ENCODE assay signal across 17 cellular contexts in genomic region chr1:198380275-198380674, GRCh38.
DNase-seq lines count a peak whose midpoint lies in the region; ATAC-seq, FAIRE-seq and TF ChIP-seq lines count a peak whose summit lies in the region.
"Had no signal": no experiment of that assay in that cellular context is flagged by ENCODE, and none has a peak within 500 bp of the region (broad histone marks: within the 10 kb centered on the region; RNA-seq: fewer than 3 reads in every experiment).

No MANE protein-coding gene starts in this region.

- no peak for TF ChIP-seq EP300 in K562 (IDR thresholded peaks at IDR 0.05; ENCODE audit: low read length)

- peak; percentile 37 for ATAC-seq in activated CD8-positive, alpha-beta T cell treated with anti-CD3 and anti-CD28 coated beads for 36 hours
- no peak for ATAC-seq in activated CD8-positive, alpha-beta T cell treated with anti-CD3 and anti-CD28 coated beads, Interleukin-2, amount 10 ng/mL, durations not matched to agents 7 days and 5 days
- ATAC-seq in DND-41 (ENCODE audit: insufficient read depth, low read depth): no peak
- ATAC-seq in K562: no peak
- no peak for ATAC-seq in HG02938 (IDR thresholded peaks at IDR 0.05; ENCODE audit: unreplicated experiment)
- ATAC-seq: HCT116 had no signal

- CTCF ChIA-PET in activated CD8-positive, alpha-beta T cell treated with anti-CD3 and anti-CD28 coated beads for 36 hours (lab: Charles Lee): no interaction called here
- CTCF ChIA-PET in activated CD8-positive, alpha-beta T cell treated with anti-CD3 and anti-CD28 coated beads, Interleukin-2, amount 10 ng/mL, durations not matched to agents 7 days and 5 days (lab: Charles Lee): no interaction called here
- CTCF ChIA-PET in K562 (lab: Yijun Ruan, JAX; ENCODE audit: low intra/inter-chr PET ratio): no interaction called here

- no peak for TF ChIP-seq RAD21 in K562 (CRISPR knock-in tag; conservative IDR thresholded peaks at IDR 0.05 in 1 of 2, IDR thresholded peaks at IDR 0.05 in 1 of 2)

- no peaks in the 10 kb centered on the region for H3K27me3 Mint-ChIP-seq in activated CD8-positive, alpha-beta T cell treated with anti-CD3 and anti-CD28 coated beads for 36 hours
- no peaks in the 10 kb centered on the region for H3K27me3 Mint-ChIP-seq in activated CD8-positive, alpha-beta T cell treated with anti-CD3 and anti-CD28 coated beads, Interleukin-2, amount 10 ng/mL, durations not matched to agents 7 days and 5 days (ENCODE audit: low read depth)
- H3K27me3 Mint-ChIP-seq: CD4-positive, alpha-beta memory T cell had no signal

- H3K9me3 Mint-ChIP-seq in activated CD8-positive, alpha-beta T cell treated with anti-CD3 and anti-CD28 coated beads for 36 hours: peaks cover 11% of the 10 kb centered on the region
- H3K9me3 Mint-ChIP-seq in activated CD8-positive, alpha-beta T cell treated with anti-CD3 and anti-CD28 coated beads, Interleukin-2, amount 10 ng/mL, durations not matched to agents 7 days and 5 days (ENCODE audit: insufficient read depth): peaks cover 6% of the 10 kb centered on the region

- H3K4me3 ChIP-seq in DND-41 (ENCODE audit: low read depth in 1 of 2, low read length in 2 of 2) (no peak overlapping the region), MM.1S (ENCODE audit: low read length) (no peak overlapping the region), K562 (no peak overlapping the region)

- H3K4me2 ChIP-seq in DND-41 (ENCODE audit: insufficient read depth, low read length): peak overlapping the region; percentile 20; the same call in 1 of the 2 replicates
- H3K4me2 ChIP-seq in MM.1S (ENCODE audit: low read depth, low read length): peak overlapping the region; percentile 10; the same call in 1 of the 2 replicates
- H3K4me2 ChIP-seq in K562 (ENCODE audit: insufficient read depth, low read length): no peak overlapping the region

- TF ChIP-seq POLR2A in K562 (conservative IDR thresholded peaks at IDR 0.05): no peak

- TF ChIP-seq CTCF in activated CD8-positive, alpha-beta T cell treated with anti-CD3 and anti-CD28 coated beads for 36 hours (IDR thresholded peaks at IDR 0.05): no peak
- TF ChIP-seq CTCF in DND-41 (IDR thresholded peaks at IDR 0.05; ENCODE audit: borderline replicate concordance, extremely low read depth, low read length, poor library complexity, severe bottlenecking) (no peak), MM.1S (IDR thresholded peaks at IDR 0.05; ENCODE audit: low read length) (no peak), K562 (IDR thresholded peaks at IDR 0.05 in 2 of 3, conservative IDR thresholded peaks at IDR 0.05 in 1 of 3; ENCODE audit: insufficient read depth in 2 of 3, low read depth in 1 of 3, low read length in 3 of 3) (no peak)

- no peaks in the 10 kb centered on the region for H3K9me2 ChIP-seq in MM.1S (replicated peaks; ENCODE audit: insufficient read depth, low read length)

- in situ Hi-C loops in K562 (cut with MboI): no loop called here

- H3F3A ChIP-seq in MM.1S (ENCODE audit: insufficient read depth, low read length): no peaks in the 10 kb centered on the region

- no TSS peak for BruUV-seq in K562 (replicated peaks; lab: Mats Ljungman, UMichigan)

- no peaks in the 10 kb centered on the region for H3K79me2 ChIP-seq in DND-41 (ENCODE audit: insufficient read depth, low read length)
- no peaks in the 10 kb centered on the region for H3K79me2 ChIP-seq in MM.1S (ENCODE audit: low read length)
- no peaks in the 10 kb centered on the region for H3K79me2 ChIP-seq in K562 (ENCODE audit: control insufficient read depth, insufficient read depth, low read length)

- H3K9ac ChIP-seq in DND-41 (ENCODE audit: low read depth, low read length) (no peak overlapping the region), MM.1S (ENCODE audit: low read length) (no peak overlapping the region), K562 (ENCODE audit: insufficient read depth in 1 of 2, low read depth in 2 of 2, low read length in 2 of 2) (no peak overlapping the region)

- no peaks in the 10 kb centered on the region for H3K36me3 ChIP-seq in DND-41 (ENCODE audit: insufficient read depth, low read length)
- H3K36me3 ChIP-seq in MM.1S (replicated peaks; ENCODE audit: insufficient read depth, low read length): no peaks in the 10 kb centered on the region
- H3K36me3 ChIP-seq in K562 (ENCODE audit: control insufficient read depth, insufficient read depth, low read length): no peaks in the 10 kb centered on the region
- H3K36me3 ChIP-seq: BE2C had no signal

- intact Hi-C loops in activated CD8-positive, alpha-beta T cell treated with anti-CD3 and anti-CD28 coated beads for 36 hours (cut with micrococcal nuclease): no loop called here
- intact Hi-C loops in K562 (cut with micrococcal nuclease): no loop called here

- DNase-seq in activated CD8-positive, alpha-beta T cell treated with anti-CD3 and anti-CD28 coated beads for 36 hours: no peak
- DNase-seq in activated CD8-positive, alpha-beta T cell treated with anti-CD3 and anti-CD28 coated beads, Interleukin-2, amount 10 ng/mL, durations not matched to agents 7 days and 5 days: no peak
- DNase-seq in DND-41 (no peak), MM.1S (no peak), K562 (ENCODE audit: extremely low read depth in 1 of 4, low spot score in 3 of 4) (no peak), NCI-H187 (lab: John Stamatoyannopoulos, UW) (no peak)
- DNase-seq: BE2C; CD4-positive, alpha-beta memory T cell; DMS153; DMS79 treated with DMSO at 0.1 percent for 48 hours; GDM1 had no signal

- peaks cover 28% of the 10 kb centered on the region for H3K4me1 Mint-ChIP-seq in activated CD8-positive, alpha-beta T cell treated with anti-CD3 and anti-CD28 coated beads for 36 hours (ENCODE audit: low read depth)
- H3K4me1 Mint-ChIP-seq in activated CD8-positive, alpha-beta T cell treated with anti-CD3 and anti-CD28 coated beads, Interleukin-2, amount 10 ng/mL, durations not matched to agents 7 days and 5 days (ENCODE audit: low read depth): peaks cover 9% of the 10 kb centered on the region

- H4K20me1 ChIP-seq in DND-41 (ENCODE audit: insufficient read depth, low read length): no peaks in the 10 kb centered on the region
- H4K20me1 ChIP-seq in MM.1S (ENCODE audit: insufficient read depth, low read length): no peaks in the 10 kb centered on the region
- no peaks in the 10 kb centered on the region for H4K20me1 ChIP-seq in K562 (replicated peaks; ENCODE audit: control insufficient read depth, insufficient read depth, low read length)

- no peaks in the 10 kb centered on the region for H3K9me1 ChIP-seq in K562 (ENCODE audit: control insufficient read depth, insufficient read depth, low read length)

- H2AFZ ChIP-seq in DND-41 (ENCODE audit: low read depth, low read length) (no peak overlapping the region), MM.1S (ENCODE audit: low read length) (peak overlapping the region; percentile 27; the same call in 1 of the 2 replicates), K562 (ENCODE audit: low read depth, low read length) (no peak overlapping the region)

- no peak overlapping the region for H3K4me3 Mint-ChIP-seq in activated CD8-positive, alpha-beta T cell treated with anti-CD3 and anti-CD28 coated beads for 36 hours
- H3K4me3 Mint-ChIP-seq in activated CD8-positive, alpha-beta T cell treated with anti-CD3 and anti-CD28 coated beads, Interleukin-2, amount 10 ng/mL, durations not matched to agents 7 days and 5 days: no peak overlapping the region

- POLR2A ChIA-PET in activated CD8-positive, alpha-beta T cell treated with anti-CD3 and anti-CD28 coated beads for 36 hours (lab: Charles Lee): interaction anchor here (0.5 kb wide), 2 partner anchors 222 to 383 kb away, joined by 3 read pairs; no protein-coding TSS in a partner anchor
- POLR2A ChIA-PET in activated CD8-positive, alpha-beta T cell treated with anti-CD3 and anti-CD28 coated beads, Interleukin-2, amount 10 ng/mL, durations not matched to agents 7 days and 5 days (lab: Charles Lee): no interaction called here
- POLR2A ChIA-PET in K562 (lab: Yijun Ruan, JAX): no interaction called here

- no peak overlapping the region for H3K27ac Mint-ChIP-seq in activated CD8-positive, alpha-beta T cell treated with anti-CD3 and anti-CD28 coated beads for 36 hours
- no peak overlapping the region for H3K27ac Mint-ChIP-seq in activated CD8-positive, alpha-beta T cell treated with anti-CD3 and anti-CD28 coated beads, Interleukin-2, amount 10 ng/mL, durations not matched to agents 7 days and 5 days

- H3K4me1 ChIP-seq in DND-41 (ENCODE audit: insufficient read depth, low read length) (peaks cover 17% of the 10 kb centered on the region), MM.1S (ENCODE audit: low read length) (0 out of 2 replicates have a peak, but pooled peaks cover 3% of the 10 kb centered on the region), K562 (replicated peaks in 1 of 2; ENCODE audit: control insufficient read depth in 2 of 2, insufficient read depth in 2 of 2, low read length in 2 of 2) (no peaks in the 10 kb centered on the region)

- no peak overlapping the region for H3K27ac ChIP-seq in DND-41 (ENCODE audit: low read length)
- no peak overlapping the region for H3K27ac ChIP-seq in MM.1S (ENCODE audit: low read length)
- H3K27ac ChIP-seq in K562 (ENCODE audit: extremely low read depth, low read depth, low read length): no peak overlapping the region
- H3K27ac ChIP-seq: C4-2B, HL-60 had no signal

- H3K27me3 ChIP-seq in DND-41 (ENCODE audit: insufficient read depth, low read length, poor library complexity) (no peaks in the 10 kb centered on the region), MM.1S (replicated peaks; ENCODE audit: insufficient read depth, low read length) (no peaks in the 10 kb centered on the region), K562 (ENCODE audit: control insufficient read depth in 2 of 2, insufficient read depth in 2 of 2, low read length in 2 of 2) (no peaks in the 10 kb centered on the region)
- H3K27me3 ChIP-seq: BE2C had no signal

- no peak for FAIRE-seq in K562 (lab: Jason Lieb, UNC)
- FAIRE-seq: A204.1, GM12892 had no signal

- H3K9me3 ChIP-seq in DND-41 (ENCODE audit: insufficient read depth, low read length, severe bottlenecking): peaks cover 5% of the 10 kb centered on the region
- H3K9me3 ChIP-seq in MM.1S (replicated peaks; ENCODE audit: insufficient read depth, low read length): no peaks in the 10 kb centered on the region
- H3K9me3 ChIP-seq in K562 (replicated peaks; ENCODE audit: control insufficient read depth, insufficient read depth, low read depth, low read length): no peaks in the 10 kb centered on the region
- H3K9me3 ChIP-seq: BE2C had no signal

- H3K36me3 Mint-ChIP-seq in activated CD8-positive, alpha-beta T cell treated with anti-CD3 and anti-CD28 coated beads for 36 hours (ENCODE audit: low read depth): peaks cover 4% of the 10 kb centered on the region
- H3K36me3 Mint-ChIP-seq in activated CD8-positive, alpha-beta T cell treated with anti-CD3 and anti-CD28 coated beads, Interleukin-2, amount 10 ng/mL, durations not matched to agents 7 days and 5 days (ENCODE audit: low read depth): no peaks in the 10 kb centered on the region
- H3K36me3 Mint-ChIP-seq: CD4-positive, alpha-beta memory T cell had no signal

TF ChIP-seq in K562, 482 proteins besides CTCF, POLR2A, EP300 and RAD21 (continues in another document):
- no peak for TF ChIP-seq ZNF589 (CRISPR knock-in tag; IDR thresholded peaks at IDR 0.05; ENCODE audit: low read depth)
